Comparison of ENCODE assay signal across 1 cellular context in genomic region chr12:50074936-50075807, GRCh38.
TF ChIP-seq lines count a peak whose summit lies in the region.

No MANE protein-coding gene starts in this region.

TF ChIP-seq in HepG2, 621 proteins besides CTCF, POLR2A, EP300 and RAD21 (continued from another document and continues in another):
- TF ChIP-seq ZNF10 (CRISPR knock-in tag; IDR thresholded peaks at IDR 0.05; ENCODE audit: borderline replicate concordance, low read depth) (no peak), BATF2 (CRISPR knock-in tag; IDR thresholded peaks at IDR 0.05) (no peak), USF2 (IDR thresholded peaks at IDR 0.05; ENCODE audit: low read depth, low read length) (no peak), USF2 (CRISPR knock-in tag; IDR thresholded peaks at IDR 0.05; ENCODE audit: borderline replicate concordance) (no peak), MATR3 (CRISPR knock-in tag; IDR thresholded peaks at IDR 0.05) (no peak), MTF1 (CRISPR knock-in tag; IDR thresholded peaks at IDR 0.05) (no peak), WIZ (CRISPR knock-in tag; IDR thresholded peaks at IDR 0.05) (no peak), BORCS8-MEF2B (CRISPR knock-in tag; IDR thresholded peaks at IDR 0.05) (peak; percentile 66; the same call in 1 of the 2 replicates), RBFOX2 (IDR thresholded peaks at IDR 0.05; ENCODE audit: low read depth, low read length) (no peak), ZNF746 (CRISPR knock-in tag; IDR thresholded peaks at IDR 0.05) (no peak), ZNF75D (CRISPR knock-in tag; IDR thresholded peaks at IDR 0.05; ENCODE audit: borderline replicate concordance) (no peak), MZF1 (CRISPR knock-in tag; IDR thresholded peaks at IDR 0.05; ENCODE audit: borderline replicate concordance) (no peak), ZNF280D (CRISPR knock-in tag; IDR thresholded peaks at IDR 0.05) (no peak), CREB1 (IDR thresholded peaks at IDR 0.05) (no peak), CREB1 (CRISPR knock-in tag; IDR thresholded peaks at IDR 0.05) (no peak), SMARCE1 (IDR thresholded peaks at IDR 0.05; ENCODE audit: borderline replicate concordance) (no peak), FOXA1 (IDR thresholded peaks at IDR 0.05) (no peak), FOXA1 (CRISPR knock-in tag; IDR thresholded peaks at IDR 0.05) (no peak), IKZF5 (CRISPR knock-in tag; IDR thresholded peaks at IDR 0.05) (peak; percentile 28; the same call in 1 of the 2 replicates), TRAFD1 (CRISPR knock-in tag; IDR thresholded peaks at IDR 0.05; ENCODE audit: borderline replicate concordance) (no peak; the same call in 1 of the 2 replicates), HOXA9 (CRISPR knock-in tag; IDR thresholded peaks at IDR 0.05; ENCODE audit: borderline replicate concordance) (no peak), TAF1 (CRISPR knock-in tag; IDR thresholded peaks at IDR 0.05) (peak; percentile 29; the same call in 1 of the 2 replicates), MAF1 (CRISPR knock-in tag; IDR thresholded peaks at IDR 0.05; ENCODE audit: borderline replicate concordance) (no peak), MED13 (CRISPR knock-in tag; IDR thresholded peaks at IDR 0.05) (no peak), SP4 (CRISPR knock-in tag; IDR thresholded peaks at IDR 0.05) (no peak), SKIL (CRISPR knock-in tag; IDR thresholded peaks at IDR 0.05; ENCODE audit: borderline replicate concordance) (no peak; the same call in 1 of the 2 replicates), ARID4A (CRISPR knock-in tag; IDR thresholded peaks at IDR 0.05; ENCODE audit: borderline replicate concordance) (peak; percentile 48; the same call in 1 of the 2 replicates), ZNF3 (CRISPR knock-in tag; IDR thresholded peaks at IDR 0.05) (no peak), SETDB1 (CRISPR knock-in tag; IDR thresholded peaks at IDR 0.05; ENCODE audit: borderline replicate concordance) (no peak), ZNF777 (CRISPR knock-in tag; IDR thresholded peaks at IDR 0.05) (no peak), SIX4 (CRISPR knock-in tag; IDR thresholded peaks at IDR 0.05) (no peak), ZNF614 (CRISPR knock-in tag; IDR thresholded peaks at IDR 0.05; ENCODE audit: borderline replicate concordance) (peak; percentile 52; the same call in 1 of the 2 replicates), SALL1 (CRISPR knock-in tag; IDR thresholded peaks at IDR 0.05) (peak; percentile 69), ZNF446 (CRISPR knock-in tag; IDR thresholded peaks at IDR 0.05) (no peak), HNRNPH1 (optimal IDR thresholded peaks at IDR 0.05; ENCODE audit: low read depth, low read length) (no peak), ZBTB26 (CRISPR knock-in tag; IDR thresholded peaks at IDR 0.05; ENCODE audit: borderline replicate concordance) (no peak; the same call in 1 of the 2 replicates), XRCC5 (optimal IDR thresholded peaks at IDR 0.05; ENCODE audit: low read length) (peak; percentile 41), TARDBP (CRISPR knock-in tag; IDR thresholded peaks at IDR 0.05) (peak; percentile 65; the same call in 1 of the 2 replicates), HMGA1 (CRISPR knock-in tag; conservative IDR thresholded peaks at IDR 0.05) (no peak), CEBPZ (IDR thresholded peaks at IDR 0.05; ENCODE audit: low read length) (no peak)
